ENCODE assay signal across 34 cellular contexts in the genomic region with DNA sequence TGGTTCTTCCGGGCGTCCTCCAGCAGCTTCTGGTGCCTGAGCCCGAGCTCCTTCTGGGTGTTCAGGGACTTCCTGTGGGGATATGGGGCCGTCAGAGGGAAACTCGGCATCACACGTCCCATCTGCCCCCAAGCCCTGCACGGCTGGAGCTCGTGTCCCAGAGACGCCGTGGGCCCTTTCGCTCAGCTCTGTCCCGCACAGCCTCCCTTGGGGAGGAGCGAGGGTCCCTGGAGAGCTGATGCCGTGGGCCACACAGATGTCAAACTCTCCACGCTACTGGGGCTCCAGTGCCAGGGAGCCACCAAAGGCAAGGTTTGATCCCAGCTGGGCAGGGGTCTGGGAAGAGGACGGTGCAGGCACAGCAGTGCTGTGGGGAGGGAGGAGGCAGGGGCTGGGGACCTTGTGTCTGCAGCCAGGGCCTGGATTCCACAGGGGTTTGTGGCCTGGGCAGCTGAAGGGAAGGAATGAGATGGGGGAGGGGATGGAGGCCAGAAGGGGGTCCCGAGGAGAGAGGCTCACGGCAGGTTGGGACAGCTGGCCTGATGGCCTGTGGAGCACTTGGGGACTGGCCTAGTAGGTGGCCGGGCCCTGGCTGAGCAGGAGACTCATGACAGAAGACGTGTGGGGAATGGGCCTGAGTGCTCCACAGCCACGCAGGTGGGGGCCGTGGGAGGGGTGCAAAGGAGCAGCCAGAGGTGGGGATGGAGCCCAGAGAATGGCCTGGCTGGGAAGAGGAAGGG. TPM values are rescaled to one million over a fixed set of nuclear protein-coding genes. Genes with fewer than 3 reads are reported as not detected.
"Had no signal": no experiment of that assay in that cellular context is flagged by ENCODE, and none has a peak within 500 bp of the region (broad histone marks: within the 10 kb centered on the region; RNA-seq: fewer than 3 reads in every experiment).

No MANE protein-coding gene starts in this region.

- H3K27me3 ChIP-seq: adrenal gland, body of pancreas had no signal

- H3K36me3 Mint-ChIP-seq: activated naive CD4-positive, alpha-beta T cell treated with anti-CD3 and anti-CD28 coated beads, Interleukin-2, amount 50 U/mL, for 24 hours; activated naive CD8-positive, alpha-beta T cell treated with anti-CD3 and anti-CD28 coated beads, Interleukin-2, amount 10 ng/mL, durations not matched to agents 7 days and 5 days; WTC11 had no signal

- H3K4me1 Mint-ChIP-seq: activated CD4-positive, alpha-beta T cell treated with anti-CD3 and anti-CD28 coated beads for 36 hours; activated CD4-positive, alpha-beta T cell treated with anti-CD3 and anti-CD28 coated beads, Interleukin-2, amount 10 ng/mL, durations not matched to agents 7 days and 5 days; activated naive CD4-positive, alpha-beta T cell treated with anti-CD3 and anti-CD28 coated beads, Interleukin-2, amount 50 U/mL, for 24 hours; activated naive CD8-positive, alpha-beta T cell treated with anti-CD3 and anti-CD28 coated beads, Interleukin-2, amount 10 ng/mL, durations not matched to agents 7 days and 5 days; WTC11 had no signal

- H3K9me3 Mint-ChIP-seq: activated naive CD4-positive, alpha-beta T cell treated with anti-CD3 and anti-CD28 coated beads, Interleukin-2, amount 50 U/mL, for 24 hours; activated T-cell treated with anti-CD3 and anti-CD28 coated beads, Interleukin-2, amount 50 U/mL, for 24 hours; T-helper 1 cell treated with Interleukin-12 subunit alpha and Interleukin-12 subunit beta and Interleukin-4 antibody, amounts not matched to agents 30 μg/mL and 1 μg/mL, for 36 hours had no signal

- H3K9me3 ChIP-seq: adrenal gland, body of pancreas, breast epithelium, SJSA1, SK-N-SH had no signal

- H3K27ac Mint-ChIP-seq: activated CD4-positive, alpha-beta T cell treated with anti-CD3 and anti-CD28 coated beads for 36 hours; activated CD4-positive, alpha-beta T cell treated with anti-CD3 and anti-CD28 coated beads, Interleukin-2, amount 10 ng/mL, durations not matched to agents 7 days and 5 days; activated CD8-positive, alpha-beta T cell treated with anti-CD3 and anti-CD28 coated beads, Interleukin-2, amount 10 ng/mL, durations not matched to agents 7 days and 5 days; activated naive CD4-positive, alpha-beta T cell treated with anti-CD3 and anti-CD28 coated beads, Interleukin-2, amount 50 U/mL, for 24 hours; activated naive CD8-positive, alpha-beta T cell treated with anti-CD3 and anti-CD28 coated beads, Interleukin-2, amount 10 ng/mL, durations not matched to agents 7 days and 5 days; activated T-cell treated with anti-CD3 and anti-CD28 coated beads, Interleukin-2, amount 50 U/mL, for 24 hours; activated T-helper 2 cell treated with anti-CD3 and anti-CD28 coated beads, Interferon-gamma antibody, Interleukin-2, Interleukin-4, amounts not matched to agents 10 μg/mL and 5 μg/mL and 100 μg/mL, durations not matched to agents 14 hours and 24 hours and 36 hours; T-helper 1 cell treated with Interleukin-12 subunit alpha and Interleukin-12 subunit beta and Interleukin-4 antibody, amounts not matched to agents 30 μg/mL and 1 μg/mL, for 36 hours; T-helper 2 cell treated with Interferon-gamma antibody and Interleukin-4, amounts not matched to agents 5 μg/mL and 100 μg/mL, for 36 hours; WTC11 had no signal

- H3K27ac ChIP-seq: adrenal gland, body of pancreas, breast epithelium, SJSA1 had no signal

- H3K4me2 ChIP-seq: SK-N-SH had no signal

- H3K27me3 Mint-ChIP-seq: activated CD4-positive, alpha-beta T cell treated with anti-CD3 and anti-CD28 coated beads, Interleukin-2, amount 10 ng/mL, durations not matched to agents 7 days and 5 days; activated naive CD4-positive, alpha-beta T cell treated with anti-CD3 and anti-CD28 coated beads, Interleukin-2, amount 50 U/mL, for 24 hours; activated naive CD8-positive, alpha-beta T cell treated with anti-CD3 and anti-CD28 coated beads, Interleukin-2, amount 10 ng/mL, durations not matched to agents 7 days and 5 days had no signal

- ATAC-seq: activated CD4-positive, alpha-beta T cell treated with anti-CD3 and anti-CD28 coated beads for 36 hours; activated CD4-positive, CD25-positive, alpha-beta regulatory T cell treated with anti-CD3 and anti-CD28 coated beads, Interleukin-2, amount 50 U/mL, for 24 hours; activated CD8-positive, alpha-beta T cell treated with anti-CD3 and anti-CD28 coated beads, Interleukin-2, amount 10 ng/mL, durations not matched to agents 7 days and 5 days; body of pancreas; Panc1; WTC11 had no signal

- H3K4me3 Mint-ChIP-seq: activated CD4-positive, alpha-beta T cell treated with anti-CD3 and anti-CD28 coated beads for 36 hours; activated CD4-positive, alpha-beta T cell treated with anti-CD3 and anti-CD28 coated beads, Interleukin-2, amount 10 ng/mL, durations not matched to agents 7 days and 5 days; activated CD8-positive, alpha-beta T cell treated with anti-CD3 and anti-CD28 coated beads, Interleukin-2, amount 10 ng/mL, durations not matched to agents 7 days and 5 days; activated naive CD4-positive, alpha-beta T cell treated with anti-CD3 and anti-CD28 coated beads, Interleukin-2, amount 50 U/mL, for 24 hours; activated naive CD8-positive, alpha-beta T cell treated with anti-CD3 and anti-CD28 coated beads, Interleukin-2, amount 10 ng/mL, durations not matched to agents 7 days and 5 days; activated T-cell treated with anti-CD3 and anti-CD28 coated beads, Interleukin-2, amount 50 U/mL, for 24 hours; T-helper 1 cell treated with Interleukin-12 subunit alpha and Interleukin-12 subunit beta and Interleukin-4 antibody, amounts not matched to agents 30 μg/mL and 1 μg/mL, for 36 hours; T-helper 2 cell treated with Interferon-gamma antibody and Interleukin-4, amounts not matched to agents 5 μg/mL and 100 μg/mL, for 36 hours; WTC11 had no signal

- H3K36me3 ChIP-seq: adrenal gland, breast epithelium, SJSA1 had no signal

- H3K4me1 ChIP-seq: adrenal gland, body of pancreas, breast epithelium, SJSA1 had no signal

- H3K4me3 ChIP-seq: adrenal gland, body of pancreas, breast epithelium, SJSA1 had no signal

- DNase-seq: activated CD4-positive, alpha-beta T cell treated with anti-CD3 and anti-CD28 coated beads for 36 hours; activated CD4-positive, alpha-beta T cell treated with anti-CD3 and anti-CD28 coated beads, Interleukin-2, amount 10 ng/mL, durations not matched to agents 7 days and 5 days; activated CD4-positive, alpha-beta T cell treated with anti-CD3 and anti-CD28 coated beads, Interleukin-2, amount 50 U/mL, for 48 hours; activated CD8-positive, alpha-beta T cell treated with anti-CD3 and anti-CD28 coated beads, Interleukin-2, amount 10 ng/mL, durations not matched to agents 7 days and 5 days; activated gamma-delta T cell; activated naive CD4-positive, alpha-beta T cell treated with Interleukin-2 at 50 U/mL for 16 hours; activated naive CD8-positive, alpha-beta T cell treated with anti-CD3 and anti-CD28 coated beads, Interleukin-2, amount 10 ng/mL, durations not matched to agents 7 days and 5 days; activated T-cell treated with anti-CD3 and anti-CD28 coated beads, Interleukin-2, amount 50 U/mL, for 24 hours; adrenal gland; body of pancreas; MM.1S; MV-4-11; NCI-H1092; NCI-H1436 treated with DMSO at 0.1 percent for 48 hours; NCI-H1694 treated with DMSO at 0.1 percent for 48 hours; NCI-H2029; NCI-H345; NCI-H524 treated with DMSO at 0.1 percent for 48 hours; SHP77 treated with DMSO at 0.1 percent for 48 hours; SK-N-SH had no signal

- H3K9ac ChIP-seq: SK-N-SH had no signal

RNA-seq across cellular contexts. Expression of a gene that starts 30.4 kb away (rescaled TPM):
- total RNA-seq: activated CD4-positive, alpha-beta T cell treated with anti-CD3 and anti-CD28 coated beads, Interleukin-2, amount 10 ng/mL, durations not matched to agents 7 days and 5 days; activated CD8-positive, alpha-beta T cell treated with anti-CD3 and anti-CD28 coated beads, Interleukin-2, amount 10 ng/mL, durations not matched to agents 7 days and 5 days; activated naive CD8-positive, alpha-beta T cell treated with anti-CD3 and anti-CD28 coated beads, Interleukin-2, amount 10 ng/mL, durations not matched to agents 7 days and 5 days; activated T-helper 2 cell treated with anti-CD3 and anti-CD28 coated beads, Interferon-gamma antibody, Interleukin-2, Interleukin-4, amounts not matched to agents 10 μg/mL and 5 μg/mL and 100 μg/mL, durations not matched to agents 14 hours and 24 hours and 36 hours; astrocyte; cardiac septum; LHCN-M2; NCI-H460; RPMI7951; SJSA1 had no signal
- polyA plus RNA-seq: SK-N-SH had no signal

RNA-seq across cellular contexts. Expression of a gene that starts 46.0 kb away (rescaled TPM):
- total RNA-seq: activated CD4-positive, alpha-beta T cell treated with anti-CD3 and anti-CD28 coated beads for 36 hours; activated CD4-positive, alpha-beta T cell treated with anti-CD3 and anti-CD28 coated beads, Interleukin-2, amount 10 ng/mL, durations not matched to agents 7 days and 5 days; activated CD8-positive, alpha-beta T cell treated with anti-CD3 and anti-CD28 coated beads, Interleukin-2, amount 10 ng/mL, durations not matched to agents 7 days and 5 days; activated naive CD8-positive, alpha-beta T cell treated with anti-CD3 and anti-CD28 coated beads, Interleukin-2, amount 10 ng/mL, durations not matched to agents 7 days and 5 days; activated T-helper 2 cell treated with anti-CD3 and anti-CD28 coated beads, Interferon-gamma antibody, Interleukin-2, Interleukin-4, amounts not matched to agents 10 μg/mL and 5 μg/mL and 100 μg/mL, durations not matched to agents 14 hours and 24 hours and 36 hours; astrocyte; body of pancreas; breast epithelium; LHCN-M2; NCI-H460; RPMI7951; SJSA1 had no signal

RNA-seq across cellular contexts. Expression of a gene that starts 54.1 kb away (rescaled TPM):
- total RNA-seq: activated CD4-positive, alpha-beta T cell treated with anti-CD3 and anti-CD28 coated beads, Interleukin-2, amount 10 ng/mL, durations not matched to agents 7 days and 5 days; activated naive CD8-positive, alpha-beta T cell treated with anti-CD3 and anti-CD28 coated beads, Interleukin-2, amount 10 ng/mL, durations not matched to agents 7 days and 5 days had no signal

RNA-seq across cellular contexts. Expression of a gene that starts 58.1 kb away (rescaled TPM):
- total RNA-seq: RPMI7951, SJSA1 had no signal
